ENCODE assay signal across 1 cellular context in the genomic region with DNA sequence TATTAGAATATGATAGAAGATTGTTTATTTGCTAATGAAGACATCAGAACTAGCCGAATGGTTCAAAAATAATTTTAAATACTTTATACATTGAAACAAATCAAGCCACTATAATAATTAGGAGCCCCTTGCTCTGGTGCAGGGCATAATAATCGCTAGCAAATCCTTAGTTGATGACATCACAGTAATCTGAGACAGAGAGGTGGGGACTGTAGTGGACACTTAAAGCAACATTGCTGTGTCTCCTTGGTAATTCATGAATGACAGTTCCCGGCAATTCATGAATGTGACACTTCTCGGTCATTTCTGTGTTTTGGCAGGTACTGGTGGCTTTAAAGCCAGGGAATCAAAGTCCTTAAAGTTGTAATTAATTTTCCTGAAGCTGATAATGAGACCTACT.
TF ChIP-seq lines count a peak whose summit lies in the region.

No MANE protein-coding gene starts in this region.

TF ChIP-seq in K562, 482 proteins besides CTCF, POLR2A, EP300 and RAD21 (continued from another document):
- TF ChIP-seq PKNOX1 (IDR thresholded peaks at IDR 0.05) (peak; percentile 40; the same call in 1 of the 2 replicates), NELFE (IDR thresholded peaks at IDR 0.05; ENCODE audit: insufficient read depth, insufficient read length) (no peak), KDM1A (IDR thresholded peaks at IDR 0.05) (no peak), TAF15 (IDR thresholded peaks at IDR 0.05; ENCODE audit: low read depth, low read length) (no peak)
